Comparison of ENCODE assay signal across 14 cellular contexts in the genomic region with DNA sequence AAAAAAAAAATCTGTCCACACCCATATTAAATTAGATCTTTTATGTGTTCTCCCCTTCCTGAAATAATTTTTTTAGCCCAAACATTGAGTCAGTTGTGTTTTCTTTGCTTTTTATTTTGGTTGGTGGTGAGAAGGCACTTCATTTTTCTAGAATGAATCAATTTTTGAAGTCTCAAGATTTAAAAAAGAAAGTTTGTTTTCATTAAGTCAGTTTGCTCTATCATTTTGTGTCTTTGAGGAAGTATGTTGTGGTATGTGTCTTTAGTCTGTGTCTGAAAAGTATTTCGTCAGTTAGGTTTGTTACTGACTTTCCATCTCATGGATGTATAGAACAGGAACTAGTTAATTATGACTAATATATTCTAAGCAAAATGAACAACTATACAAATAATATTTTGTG. TPM values are rescaled to one million over a fixed set of nuclear protein-coding genes. Genes with fewer than 3 reads are reported as not detected.
DNase-seq lines count a peak whose midpoint lies in the region; ATAC-seq and TF ChIP-seq lines count a peak whose summit lies in the region.
"Had no signal": no experiment of that assay in that cellular context is flagged by ENCODE, and none has a peak within 500 bp of the region (broad histone marks: within the 10 kb centered on the region; RNA-seq: fewer than 3 reads in every experiment).

No MANE protein-coding gene starts in this region.

- no peak overlapping the region for H2AFZ ChIP-seq in hepatocyte

- H3K4me3 ChIP-seq in HFF-Myc (replicated peaks; ENCODE audit: low read depth, low read length) (peak overlapping the region; percentile 58; the same call in 1 of the 2 replicates), SK-N-MC (peak overlapping the region; percentile 98), hepatocyte (peak overlapping the region; percentile 87), sigmoid colon (no peak overlapping the region)

- ATAC-seq in HG02938 (IDR thresholded peaks at IDR 0.05; ENCODE audit: unreplicated experiment) = no peak
- no peak for ATAC-seq in GM21360 (IDR thresholded peaks at IDR 0.05; ENCODE audit: unreplicated experiment)

- peaks cover 17% of the 10 kb centered on the region for H4K20me1 ChIP-seq in hepatocyte (ENCODE audit: insufficient read depth, poor library complexity, severe bottlenecking)

- WGBS in hepatocyte (ENCODE audit: low lambda C conversion rate, missing lambda C conversion rate) = 22% methylated on average over 1 of the region's 1 CpG
- WGBS in sigmoid colon, 2 donors = 23 to 53% methylated on average over 1 of the region's 1 CpG

- no peak overlapping the region for H3K4me3 Mint-ChIP-seq in activated T-helper 1 cell treated with anti-CD3 and anti-CD28 coated beads, Interleukin-12 subunit alpha, Interleukin-12 subunit beta, Interleukin-2, Interleukin-4 antibody, amounts not matched to agents 30 ng/mL and 10 ng/mL and 1 ng/mL, durations not matched to agents 14 hours and 24 hours and 36 hours
- H3K4me3 Mint-ChIP-seq: activated naive CD8-positive, alpha-beta T cell treated with anti-CD3 and anti-CD28 coated beads, Interleukin-2, amount 10 ng/mL, durations not matched to agents 7 days and 5 days had no signal

- no peak overlapping the region for H3K27ac Mint-ChIP-seq in activated T-helper 1 cell treated with anti-CD3 and anti-CD28 coated beads, Interleukin-12 subunit alpha, Interleukin-12 subunit beta, Interleukin-2, Interleukin-4 antibody, amounts not matched to agents 30 ng/mL and 10 ng/mL and 1 ng/mL, durations not matched to agents 14 hours and 24 hours and 36 hours
- H3K27ac Mint-ChIP-seq: activated naive CD8-positive, alpha-beta T cell treated with anti-CD3 and anti-CD28 coated beads, Interleukin-2, amount 10 ng/mL, durations not matched to agents 7 days and 5 days had no signal

- no peaks in the 10 kb centered on the region for H3K9me3 Mint-ChIP-seq in activated T-helper 1 cell treated with anti-CD3 and anti-CD28 coated beads, Interleukin-12 subunit alpha, Interleukin-12 subunit beta, Interleukin-2, Interleukin-4 antibody, amounts not matched to agents 30 ng/mL and 10 ng/mL and 1 ng/mL, durations not matched to agents 14 hours and 24 hours and 36 hours
- H3K9me3 Mint-ChIP-seq: activated naive CD8-positive, alpha-beta T cell treated with anti-CD3 and anti-CD28 coated beads, Interleukin-2, amount 10 ng/mL, durations not matched to agents 7 days and 5 days had no signal

- no peak for TF ChIP-seq EP300 in sigmoid colon (IDR thresholded peaks at IDR 0.05)

- no peaks in the 10 kb centered on the region for H3K9me2 ChIP-seq in hepatocyte (replicated peaks; ENCODE audit: insufficient read depth)

- peaks cover 85% of the 10 kb centered on the region for H3K79me2 ChIP-seq in hepatocyte

- peak overlapping the region; percentile 92 for H3K4me2 ChIP-seq in hepatocyte

- intact Hi-C loops in activated T-helper 1 cell treated with anti-CD3 and anti-CD28 coated beads, Interleukin-12 subunit alpha, Interleukin-12 subunit beta, Interleukin-2, Interleukin-4 antibody, amounts not matched to agents 30 ng/mL and 10 ng/mL and 1 ng/mL, durations not matched to agents 14 hours and 24 hours and 36 hours (cut with micrococcal nuclease) = loop anchor here (5.0 kb wide), 1 partner anchor 269 kb away; no protein-coding TSS in a partner anchor
- intact Hi-C loops in sigmoid colon (cut with DNase I) = no loop called here

- H3K27me3 ChIP-seq in hepatocyte (no peaks in the 10 kb centered on the region), sigmoid colon (peaks cover 71 to 100% (median 96%) of the 10 kb centered on the region in 3 donors)

- H3K9me3 ChIP-seq in SK-N-MC (ENCODE audit: low read depth, low read length) (no peaks in the 10 kb centered on the region), hepatocyte (ENCODE audit: low read depth) (no peaks in the 10 kb centered on the region), sigmoid colon (no peaks in the 10 kb centered on the region)

- H3K27ac ChIP-seq in SK-N-MC = peak overlapping the region; percentile 100
- H3K27ac ChIP-seq in hepatocyte = peak overlapping the region; percentile 99
- H3K27ac ChIP-seq in sigmoid colon = no peak overlapping the region

- H3K36me3 ChIP-seq in SK-N-MC (ENCODE audit: insufficient read depth, low read length) (peaks cover 73% of the 10 kb centered on the region), hepatocyte (replicated peaks; ENCODE audit: insufficient read depth, low read depth) (no peaks in the 10 kb centered on the region), sigmoid colon (no peaks in the 10 kb centered on the region)

- peaks cover 89% of the 10 kb centered on the region for H3K27me3 Mint-ChIP-seq in activated T-helper 1 cell treated with anti-CD3 and anti-CD28 coated beads, Interleukin-12 subunit alpha, Interleukin-12 subunit beta, Interleukin-2, Interleukin-4 antibody, amounts not matched to agents 30 ng/mL and 10 ng/mL and 1 ng/mL, durations not matched to agents 14 hours and 24 hours and 36 hours (ENCODE audit: insufficient read depth)

- H3K36me3 Mint-ChIP-seq in activated T-helper 1 cell treated with anti-CD3 and anti-CD28 coated beads, Interleukin-12 subunit alpha, Interleukin-12 subunit beta, Interleukin-2, Interleukin-4 antibody, amounts not matched to agents 30 ng/mL and 10 ng/mL and 1 ng/mL, durations not matched to agents 14 hours and 24 hours and 36 hours (ENCODE audit: low read depth) = no peaks in the 10 kb centered on the region
- H3K36me3 Mint-ChIP-seq: activated naive CD8-positive, alpha-beta T cell treated with anti-CD3 and anti-CD28 coated beads, Interleukin-2, amount 10 ng/mL, durations not matched to agents 7 days and 5 days had no signal

- H3K4me1 Mint-ChIP-seq in activated T-helper 1 cell treated with anti-CD3 and anti-CD28 coated beads, Interleukin-12 subunit alpha, Interleukin-12 subunit beta, Interleukin-2, Interleukin-4 antibody, amounts not matched to agents 30 ng/mL and 10 ng/mL and 1 ng/mL, durations not matched to agents 14 hours and 24 hours and 36 hours (ENCODE audit: low read depth) = peaks cover 17% of the 10 kb centered on the region

- H3K4me1 ChIP-seq in hepatocyte (ENCODE audit: insufficient read depth) = peaks cover 36% of the 10 kb centered on the region
- H3K4me1 ChIP-seq in sigmoid colon = peaks cover 0 to 26% (median 23%) of the 10 kb centered on the region in 4 donors

- peak overlapping the region; percentile 100 for H3K9ac ChIP-seq in SK-N-MC (ENCODE audit: insufficient read length)

- no peak for TF ChIP-seq CTCF in HFF-Myc (IDR thresholded peaks at IDR 0.05; ENCODE audit: low read depth, low read length, missing control alignments)
- TF ChIP-seq CTCF in hepatocyte (IDR thresholded peaks at IDR 0.05; ENCODE audit: poor library complexity) = no peak
- no peak for TF ChIP-seq CTCF in sigmoid colon (IDR thresholded peaks at IDR 0.05)

- DNase-seq in A172 (ENCODE audit: low spot score) (peak; percentile 25), HFF-Myc (ENCODE audit: extremely low read depth, low read depth) (no peak), SK-N-MC (ENCODE audit: low read depth, low spot score) (no peak), hepatocyte (ENCODE audit: low spot score) (peak; percentile 1), sigmoid colon (no peak)
- DNase-seq in activated T-helper 1 cell treated with anti-CD3 and anti-CD28 coated beads, Interleukin-12 subunit alpha, Interleukin-12 subunit beta, Interleukin-2, Interleukin-4 antibody, amounts not matched to agents 30 ng/mL and 10 ng/mL and 1 ng/mL, durations not matched to agents 14 hours and 24 hours and 36 hours (ENCODE audit: low spot score) = no peak
- DNase-seq: activated naive CD8-positive, alpha-beta T cell treated with anti-CD3 and anti-CD28 coated beads, Interleukin-2, amount 10 ng/mL, durations not matched to agents 7 days and 5 days; HCEC 1CT; MM.1S; NCI-H526; T-helper 2 cell had no signal

- TF ChIP-seq POLR2A in sigmoid colon (IDR thresholded peaks at IDR 0.05) = no peak

RNA-seq across cellular contexts. Expression of a gene that starts 3.8 kb away (rescaled TPM):
- total RNA-seq in A172 (2014; rRNA removed; shearing (Covaris generic)) = 14.8 and 16.0 TPM in 2 replicates
- 42.9 and 50.0 TPM in 2 replicates for total RNA-seq in hepatocyte
- polyA plus RNA-seq in hepatocyte = 37.0 and 40.7 TPM in 2 replicates
- total RNA-seq in activated T-helper 1 cell treated with anti-CD3 and anti-CD28 coated beads, Interleukin-12 subunit alpha, Interleukin-12 subunit beta, Interleukin-2, Interleukin-4 antibody, amounts not matched to agents 30 ng/mL and 10 ng/mL and 1 ng/mL, durations not matched to agents 14 hours and 24 hours and 36 hours = not detected in 2 replicates
- total RNA-seq in sigmoid colon = under 1 TPM in 2 of 4 donors, not detected in 2; 0.14 to 0.36 TPM
- polyA plus RNA-seq in sigmoid colon = under 1 TPM in 1 of 3 donors, not detected in 2; 0.20 TPM
- total RNA-seq: activated naive CD8-positive, alpha-beta T cell treated with anti-CD3 and anti-CD28 coated beads, Interleukin-2, amount 10 ng/mL, durations not matched to agents 7 days and 5 days had no signal

RNA-seq across cellular contexts. Expression of a gene that starts 32.5 kb away (rescaled TPM):
- not detected in 2 replicates for total RNA-seq in A172 (2014; rRNA removed; shearing (Covaris generic))
- total RNA-seq in hepatocyte (not detected in 2 replicates), sigmoid colon (not detected)
- polyA plus RNA-seq in hepatocyte (2.3 TPM in 2 replicates), sigmoid colon (not detected)
- total RNA-seq in activated T-helper 1 cell treated with anti-CD3 and anti-CD28 coated beads, Interleukin-12 subunit alpha, Interleukin-12 subunit beta, Interleukin-2, Interleukin-4 antibody, amounts not matched to agents 30 ng/mL and 10 ng/mL and 1 ng/mL, durations not matched to agents 14 hours and 24 hours and 36 hours = not detected in 2 replicates
- total RNA-seq: activated CD8-positive, alpha-beta memory T cell treated with anti-CD3 and anti-CD28 coated beads for 36 hours; activated naive CD8-positive, alpha-beta T cell treated with anti-CD3 and anti-CD28 coated beads, Interleukin-2, amount 10 ng/mL, durations not matched to agents 7 days and 5 days had no signal

RNA-seq across cellular contexts. Expression of a gene that starts 56.3 kb away (rescaled TPM):
- total RNA-seq in A172 (2014; rRNA removed; shearing (Covaris generic)) = 157 and 175 TPM in 2 replicates
- total RNA-seq in hepatocyte (91.5 and 101 TPM in 2 replicates), sigmoid colon (10 to 100 TPM; 74.1 to 94.5 (median 85.2) TPM)
- polyA plus RNA-seq in hepatocyte (195 and 227 TPM in 2 replicates), sigmoid colon (100 to 1,000 TPM; 108 to 174 (median 145) TPM)
- 148 and 163 TPM in 2 replicates for total RNA-seq in activated T-helper 1 cell treated with anti-CD3 and anti-CD28 coated beads, Interleukin-12 subunit alpha, Interleukin-12 subunit beta, Interleukin-2, Interleukin-4 antibody, amounts not matched to agents 30 ng/mL and 10 ng/mL and 1 ng/mL, durations not matched to agents 14 hours and 24 hours and 36 hours

Comparison
In these comparisons a context has a peak if more than half of its experiments do, and no peak if none do; other contexts are left out.
1. DNase-seq: peak in A172 (single experiment) and hepatocyte (single experiment); none in HFF-Myc (single experiment), SK-N-MC (single experiment), activated T-helper 1 cell treated with anti-CD3 and anti-CD28 coated beads, Interleukin-12 subunit alpha, Interleukin-12 subunit beta, Interleukin-2, Interleukin-4 antibody, amounts not matched to agents 30 ng/mL and 10 ng/mL and 1 ng/mL, durations not matched to agents 14 hours and 24 hours and 36 hours (single experiment) and sigmoid colon (single experiment).
2. H3K4me3 ChIP-seq: peak in HFF-Myc (single experiment), SK-N-MC (single experiment) and hepatocyte (single experiment); none in sigmoid colon (0 of 4).
3. H3K27ac ChIP-seq: peak in SK-N-MC (single experiment) and hepatocyte (single experiment); none in sigmoid colon (0 of 4).
4. RNA of a gene that starts 3.8 kb away (total RNA-seq): 42.9 to 50.0 TPM in hepatocyte and 14.8 to 16.0 TPM in A172; 0.14 to 0.36 TPM in sigmoid colon and not detected in activated T-helper 1 cell treated with anti-CD3 and anti-CD28 coated beads, Interleukin-12 subunit alpha, Interleukin-12 subunit beta, Interleukin-2, Interleukin-4 antibody, amounts not matched to agents 30 ng/mL and 10 ng/mL and 1 ng/mL, durations not matched to agents 14 hours and 24 hours and 36 hours; every median in the first group is over 10 times any median in the second.